1 cellular context compared by ENCODE assay signal in genomic region chr13:98664047-98664446, GRCh38.
TF ChIP-seq lines count a peak whose summit lies in the region.

No MANE protein-coding gene starts in this region.

TF ChIP-seq in GM23338, 12 proteins besides CTCF, POLR2A, EP300 and RAD21 (continued from another document):
- TF ChIP-seq JUNB (IDR thresholded peaks at IDR 0.05; ENCODE audit: unreplicated experiment) (no peak), POLR2AphosphoS5 (IDR thresholded peaks at IDR 0.05; ENCODE audit: low read depth) (no peak), ZNF114 (CRISPR knock-in tag; IDR thresholded peaks at IDR 0.05) (no peak), EZH2phosphoT487 (IDR thresholded peaks at IDR 0.05; ENCODE audit: unreplicated experiment) (no peak)
